ENCODE assay signal across 1 cellular context in genomic region chr14:63852817-63853730, GRCh38.
A peak's percentile ranks its signal among the peaks of the same experiment; 100 is the strongest.
TF ChIP-seq lines count a peak whose summit lies in the region.

Gene SYNE2 (plus strand): TSS chr14:63853004. CDS start chr14:63909149, 56,145 bp downstream.

TF ChIP-seq in H1, 55 proteins besides CTCF, POLR2A, EP300 and RAD21 (continued from another document):
- peak; percentile 43; the same call in 1 of the 2 replicates for TF ChIP-seq E2F6 (IDR thresholded peaks at IDR 0.05)
